Comparison of ENCODE assay signal across 8 cellular contexts in genomic region chr1:7771673-7772299, GRCh38. TPM values are rescaled to one million over a fixed set of nuclear protein-coding genes. Genes with fewer than 3 reads are reported as not detected.
DNase-seq lines count a peak whose midpoint lies in the region; ATAC-seq and TF ChIP-seq lines count a peak whose summit lies in the region.

No MANE protein-coding gene starts in this region.

- H3K9me3 Mint-ChIP-seq in H9: no peaks in the 10 kb centered on the region; a peak in 1 of 5 replicates
- H3K9me3 Mint-ChIP-seq in activated T-helper 1 cell treated with anti-CD3 and anti-CD28 coated beads, Interleukin-12 subunit alpha, Interleukin-12 subunit beta, Interleukin-2, Interleukin-4 antibody, amounts not matched to agents 30 ng/mL and 10 ng/mL and 1 ng/mL, durations not matched to agents 14 hours and 24 hours and 36 hours: no peaks in the 10 kb centered on the region

- H3K56ac ChIP-seq in H9 (ENCODE audit: insufficient read length, low read depth, low read length): no peak overlapping the region

- H3K79me1 ChIP-seq in H9 (ENCODE audit: insufficient read depth, low read depth, low read length, poor library complexity, severe bottlenecking): peaks cover 5% of the 10 kb centered on the region

- H2BK5ac ChIP-seq in H9 (ENCODE audit: insufficient read length, low read length): no peak overlapping the region

- no peak overlapping the region for H4K91ac ChIP-seq in H9 (ENCODE audit: insufficient read length, low read depth, low read length)

- peaks cover 10 to 11% of the 10 kb centered on the region in 2 experiments for H3K4me1 Mint-ChIP-seq in H9
- H3K4me1 Mint-ChIP-seq in activated T-helper 1 cell treated with anti-CD3 and anti-CD28 coated beads, Interleukin-12 subunit alpha, Interleukin-12 subunit beta, Interleukin-2, Interleukin-4 antibody, amounts not matched to agents 30 ng/mL and 10 ng/mL and 1 ng/mL, durations not matched to agents 14 hours and 24 hours and 36 hours (ENCODE audit: low read depth): peaks cover 46% of the 10 kb centered on the region

- H3K36me3 Mint-ChIP-seq in H9 (ENCODE audit: insufficient read depth in 1 of 3, low read depth in 3 of 3): peaks cover 16 to 29% (median 28%) of the 10 kb centered on the region in 3 experiments
- H3K36me3 Mint-ChIP-seq in activated T-helper 1 cell treated with anti-CD3 and anti-CD28 coated beads, Interleukin-12 subunit alpha, Interleukin-12 subunit beta, Interleukin-2, Interleukin-4 antibody, amounts not matched to agents 30 ng/mL and 10 ng/mL and 1 ng/mL, durations not matched to agents 14 hours and 24 hours and 36 hours (ENCODE audit: low read depth): peaks cover 20% of the 10 kb centered on the region

- peak overlapping the region; percentile 81 for H3K4me3 ChIP-seq in iPS-18c (ENCODE audit: insufficient read depth, low read depth, low read length)
- peak overlapping the region; percentile 84 to 100 (median 96) for H3K4me3 ChIP-seq in stomach

- no peak overlapping the region for H2AK5ac ChIP-seq in H9 (ENCODE audit: insufficient read length, low read length)

- peak overlapping the region; percentile 87 for H3K4me2 ChIP-seq in H9 (ENCODE audit: insufficient read depth, insufficient read length, low read length)

- H2AFZ ChIP-seq in H9 (ENCODE audit: low read length): no peak overlapping the region

- TF ChIP-seq CTCF in C4-2B (conservative IDR thresholded peaks at IDR 0.05): no peak
- no peak for TF ChIP-seq CTCF in H9 (conservative IDR thresholded peaks at IDR 0.05)
- TF ChIP-seq CTCF in stomach (IDR thresholded peaks at IDR 0.05): no peak

- no peak for ATAC-seq in HG02852 (IDR thresholded peaks at IDR 0.05; ENCODE audit: unreplicated experiment)

- no peaks in the 10 kb centered on the region for H3K27me3 Mint-ChIP-seq in H9 (ENCODE audit: low read depth)
- peaks cover 24% of the 10 kb centered on the region for H3K27me3 Mint-ChIP-seq in activated T-helper 1 cell treated with anti-CD3 and anti-CD28 coated beads, Interleukin-12 subunit alpha, Interleukin-12 subunit beta, Interleukin-2, Interleukin-4 antibody, amounts not matched to agents 30 ng/mL and 10 ng/mL and 1 ng/mL, durations not matched to agents 14 hours and 24 hours and 36 hours (ENCODE audit: insufficient read depth)

- peaks cover 3% of the 10 kb centered on the region; the same call in 1 of the 2 replicates for H3K79me2 ChIP-seq in H9 (ENCODE audit: insufficient read depth, low read length)

- H3K4me3 Mint-ChIP-seq in H9: peak overlapping the region; percentile 81 to 90
- peak overlapping the region; percentile 90 for H3K4me3 Mint-ChIP-seq in activated T-helper 1 cell treated with anti-CD3 and anti-CD28 coated beads, Interleukin-12 subunit alpha, Interleukin-12 subunit beta, Interleukin-2, Interleukin-4 antibody, amounts not matched to agents 30 ng/mL and 10 ng/mL and 1 ng/mL, durations not matched to agents 14 hours and 24 hours and 36 hours

- H3K9me3 ChIP-seq in H9 (ENCODE audit: control insufficient read depth, low read depth, low read length) (no peaks in the 10 kb centered on the region), iPS-18c (ENCODE audit: control insufficient read depth, insufficient read depth, low read length) (no peaks in the 10 kb centered on the region), stomach (no peaks in the 10 kb centered on the region)

- no peak overlapping the region for H2BK20ac ChIP-seq in H9 (ENCODE audit: low read depth, low read length, poor library complexity, severe bottlenecking)

- peaks cover 3% of the 10 kb centered on the region; the same call in 1 of the 2 replicates for H3K4me1 ChIP-seq in H9 (ENCODE audit: insufficient read depth, low read length)
- H3K4me1 ChIP-seq in stomach: peaks cover 12 to 55% (median 29%) of the 10 kb centered on the region in 4 donors

- peaks cover 7% of the 10 kb centered on the region for H3K23me2 ChIP-seq in H9 (ENCODE audit: insufficient read length, low read depth, low read length, poor library complexity, severe bottlenecking)

- H4K20me1 ChIP-seq in H9 (ENCODE audit: control insufficient read depth, insufficient read depth, insufficient read length): no peaks in the 10 kb centered on the region

- H3K4ac ChIP-seq in H9 (ENCODE audit: low read depth, low read length): no peak overlapping the region

- intact Hi-C loops in activated T-helper 1 cell treated with anti-CD3 and anti-CD28 coated beads, Interleukin-12 subunit alpha, Interleukin-12 subunit beta, Interleukin-2, Interleukin-4 antibody, amounts not matched to agents 30 ng/mL and 10 ng/mL and 1 ng/mL, durations not matched to agents 14 hours and 24 hours and 36 hours (cut with micrococcal nuclease): loop anchor here (1.0 to 5.0 kb wide), 2 partner anchors 13 to 69 kb away; partner anchors contain the start of gene PER3
- intact Hi-C loops in stomach (cut with DNase I; ENCODE audit: low total_unique reads): no loop called here

- H2BK15ac ChIP-seq in H9 (ENCODE audit: low read depth, low read length): no peak overlapping the region

- WGBS in H9 (ENCODE audit: extremely low coverage, insufficient read length, low lambda C conversion rate): no CpG with 5 or more reads among the region's 24 CpGs
- WGBS in stomach, 5 donors: 4 to 12% (median 6%) methylated on average over 15 to 24 of the region's 24 CpGs

- no peak for TF ChIP-seq EP300 in stomach (IDR thresholded peaks at IDR 0.05)

- DNase-seq in H9: no peak
- DNase-seq in activated T-helper 1 cell treated with anti-CD3 and anti-CD28 coated beads, Interleukin-12 subunit alpha, Interleukin-12 subunit beta, Interleukin-2, Interleukin-4 antibody, amounts not matched to agents 30 ng/mL and 10 ng/mL and 1 ng/mL, durations not matched to agents 14 hours and 24 hours and 36 hours (ENCODE audit: low spot score): no peak
- DNase-seq in stomach: no peak
- DNase-seq in central memory CD4-positive, alpha-beta T cell: no peak
- no peak for DNase-seq in putamen (ENCODE audit: low spot score)

- H2BK120ac ChIP-seq in H9 (ENCODE audit: low read depth, low read length, poor library complexity, severe bottlenecking): no peak overlapping the region

- H3K23ac ChIP-seq in H9 (ENCODE audit: insufficient read length, low read depth, low read length): no peak overlapping the region

- H4K8ac ChIP-seq in H9 (replicated peaks; ENCODE audit: insufficient read length, low read depth, low read length): no peak overlapping the region

- H2BK12ac ChIP-seq in H9 (ENCODE audit: insufficient read length, low read depth, low read length): no peak overlapping the region

- H3K27me3 ChIP-seq in H9 (ENCODE audit: insufficient read depth, low read length) (no peaks in the 10 kb centered on the region), stomach (no peaks in the 10 kb centered on the region)

- no peak overlapping the region for H4K5ac ChIP-seq in H9 (ENCODE audit: insufficient read length, low read depth, low read length)

- TF ChIP-seq POLR2A in stomach (IDR thresholded peaks at IDR 0.05): no peak

- H3K36me3 ChIP-seq in stomach: peaks cover 0 to 29% (median 25%) of the 10 kb centered on the region in 4 donors

- peak overlapping the region; percentile 79 for H3K27ac ChIP-seq in C4-2B
- no peak overlapping the region for H3K27ac ChIP-seq in H9 (ENCODE audit: insufficient read length, low read depth, low read length)
- peak overlapping the region; percentile 95 to 98 (median 96) for H3K27ac ChIP-seq in stomach

- H3K14ac ChIP-seq in H9 (ENCODE audit: insufficient read depth, low read length): no peak overlapping the region

- H3K18ac ChIP-seq in H9 (ENCODE audit: insufficient read length, low read depth, low read length): no peak overlapping the region

- H3K27ac Mint-ChIP-seq in H9: peak overlapping the region; percentile 60 to 90 (median 64); a peak in 3 of 7 replicates
- H3K27ac Mint-ChIP-seq in activated T-helper 1 cell treated with anti-CD3 and anti-CD28 coated beads, Interleukin-12 subunit alpha, Interleukin-12 subunit beta, Interleukin-2, Interleukin-4 antibody, amounts not matched to agents 30 ng/mL and 10 ng/mL and 1 ng/mL, durations not matched to agents 14 hours and 24 hours and 36 hours: peak overlapping the region; percentile 76

- H3K9ac ChIP-seq in H9 (ENCODE audit: extremely low read depth, insufficient read length, low read length): peak overlapping the region; percentile 73

- H3T11ph ChIP-seq in H9 (ENCODE audit: low read length): no peak overlapping the region

RNA-seq across cellular contexts. Expression of gene VAMP3, which starts 0.7 kb away (rescaled TPM):
- total RNA-seq in H9 (2021): 42.9 and 46.8 TPM in 2 replicates
- 25.1 and 26.8 TPM in 2 replicates for total RNA-seq in activated T-helper 1 cell treated with anti-CD3 and anti-CD28 coated beads, Interleukin-12 subunit alpha, Interleukin-12 subunit beta, Interleukin-2, Interleukin-4 antibody, amounts not matched to agents 30 ng/mL and 10 ng/mL and 1 ng/mL, durations not matched to agents 14 hours and 24 hours and 36 hours
- total RNA-seq in stomach: 100 to 1,000 TPM in 3 of 5 donors, 10 to 100 TPM in 2; 20.9 to 133 (median 112) TPM
- polyA plus RNA-seq in stomach: 10 to 100 TPM; 42.0 to 98.5 (median 67.1) TPM

RNA-seq across cellular contexts. Expression of gene PER3, which starts 12.3 kb away (rescaled TPM):
- total RNA-seq in H9 (2021) (9.0 and 9.3 TPM in 2 replicates), stomach (10 to 100 TPM in 4 of 5 donors, 1 to 10 TPM in 1; 3.8 to 55.8 (median 24.5) TPM)
- 4.0 and 4.4 TPM in 2 replicates for total RNA-seq in activated T-helper 1 cell treated with anti-CD3 and anti-CD28 coated beads, Interleukin-12 subunit alpha, Interleukin-12 subunit beta, Interleukin-2, Interleukin-4 antibody, amounts not matched to agents 30 ng/mL and 10 ng/mL and 1 ng/mL, durations not matched to agents 14 hours and 24 hours and 36 hours
- polyA plus RNA-seq in stomach: 1 to 10 TPM; 3.2 to 9.3 (median 7.9) TPM
